In genomic region chr1:235919127-235919796, GRCh38 we compare ENCODE assay signal across 12 cellular contexts. TPM values are rescaled to one million over a fixed set of nuclear protein-coding genes. Genes with fewer than 3 reads are reported as not detected.
A peak's percentile ranks its signal among the peaks of the same experiment; 100 is the strongest.
DNase-seq lines count a peak whose midpoint lies in the region; ATAC-seq and TF ChIP-seq lines count a peak whose summit lies in the region.
"Had no signal": no experiment of that assay in that cellular context is flagged by ENCODE, and none has a peak within 500 bp of the region (broad histone marks: within the 10 kb centered on the region; RNA-seq: fewer than 3 reads in every experiment).

No MANE protein-coding gene starts in this region.

- H3K27me3 Mint-ChIP-seq in stimulated activated naive B cell treated with anti-CD40 and anti-IgM and Interleukin-4, amounts not matched to agents 10 μg/mL and 1 μg/mL and 100 μg/mL, for 72 hours, result no peaks in the 10 kb centered on the region
- H3K27me3 Mint-ChIP-seq in WTC11 (ENCODE audit: low read depth), result peaks cover 46% of the 10 kb centered on the region
- H3K27me3 Mint-ChIP-seq: activated CD4-positive, alpha-beta memory T cell treated with anti-CD3 and anti-CD28 coated beads, Interleukin-2, amount 10 ng/mL, durations not matched to agents 7 days and 5 days; stimulated activated naive CD8-positive, alpha-beta T cell treated with anti-CD3 and anti-CD28 coated beads, Interleukin-15, amount 100 ng/mL, for 72 hours had no signal

- POLR2A ChIA-PET in PC-3 (lab: Charles Lee; ENCODE audit: unreplicated experiment), result interaction anchor here (0.6 kb wide), 1 partner anchor 13 kb away, joined by 4 read pairs; no protein-coding TSS in a partner anchor
- POLR2A ChIA-PET in WTC11 (lab: Charles Lee), result no interaction called here

- CTCF ChIA-PET in PC-3 (lab: Charles Lee) (no interaction called here), WTC11 (lab: Charles Lee) (interaction anchor here (1.1 to 1.5 kb wide), 2 partner anchors 52 to 405 kb away, joined by 3 to 6 read pairs; no protein-coding TSS in a partner anchor)

- H3F3A ChIP-seq in PC-3 (ENCODE audit: low read length, unreplicated experiment), result peaks cover 2% of the 10 kb centered on the region

- H3K9ac ChIP-seq in PC-3 (ENCODE audit: low read length), result peak overlapping the region; percentile 45

- no peak overlapping the region for H3K4me3 Mint-ChIP-seq in stimulated activated naive B cell treated with anti-CD40 and anti-IgM and Interleukin-4, amounts not matched to agents 10 μg/mL and 1 μg/mL and 100 μg/mL, for 72 hours
- no peak overlapping the region for H3K4me3 Mint-ChIP-seq in WTC11
- H3K4me3 Mint-ChIP-seq: activated CD4-positive, alpha-beta memory T cell treated with anti-CD3 and anti-CD28 coated beads, Interleukin-2, amount 10 ng/mL, durations not matched to agents 7 days and 5 days; stimulated activated naive CD8-positive, alpha-beta T cell treated with anti-CD3 and anti-CD28 coated beads, Interleukin-15, amount 100 ng/mL, for 72 hours had no signal

- H3K36me3 Mint-ChIP-seq in stimulated activated naive B cell treated with anti-CD40 and anti-IgM and Interleukin-4, amounts not matched to agents 10 μg/mL and 1 μg/mL and 100 μg/mL, for 72 hours, result no peaks in the 10 kb centered on the region
- no peaks in the 10 kb centered on the region for H3K36me3 Mint-ChIP-seq in WTC11

- H3K27ac Mint-ChIP-seq in stimulated activated naive B cell treated with anti-CD40 and anti-IgM and Interleukin-4, amounts not matched to agents 10 μg/mL and 1 μg/mL and 100 μg/mL, for 72 hours, result no peak overlapping the region
- H3K27ac Mint-ChIP-seq in WTC11, result no peak overlapping the region
- H3K27ac Mint-ChIP-seq: activated CD4-positive, alpha-beta memory T cell treated with anti-CD3 and anti-CD28 coated beads, Interleukin-2, amount 10 ng/mL, durations not matched to agents 7 days and 5 days had no signal

- peak overlapping the region; percentile 94 for H3K27ac ChIP-seq in PC-3 (ENCODE audit: low read length)

- TF ChIP-seq CTCF in PC-3 (conservative IDR thresholded peaks at IDR 0.05; ENCODE audit: low read depth, low read length) (no peak), WTC11 (IDR thresholded peaks at IDR 0.05) (no peak)

- no peak overlapping the region for H3K4me3 ChIP-seq in PC-3 (ENCODE audit: low read length)
- H3K4me3 ChIP-seq: ascending aorta had no signal

- H3K9me2 ChIP-seq in PC-3 (replicated peaks; ENCODE audit: low read length), result no peaks in the 10 kb centered on the region

- peaks cover 72% of the 10 kb centered on the region for H3K4me1 ChIP-seq in PC-3 (ENCODE audit: insufficient read depth, low read length)

- no TSS peak for BruUV-seq in PC-3 (replicated peaks; lab: Mats Ljungman, UMichigan)

- intact Hi-C loops in PC-3 (cut with micrococcal nuclease), result no loop called here

- DNase-seq in DMS 273 (lab: John Stamatoyannopoulos, UW; ENCODE audit: unreplicated experiment) (peak; percentile 64), PC-3 (no peak), epidermal melanocyte (ENCODE audit: insufficient read length, low spot score) (peak; percentile 33), renal cortical epithelial cell (ENCODE audit: low read depth) (peak; percentile 42), WTC11 (ENCODE audit: low spot score) (no peak)
- DNase-seq in stimulated activated naive B cell treated with anti-CD40 and anti-IgM and Interleukin-4, amounts not matched to agents 10 μg/mL and 1 μg/mL and 100 μg/mL, for 72 hours, result no peak
- DNase-seq in stimulated activated CD4-positive, alpha-beta T cell treated with anti-CD3 and anti-CD28 coated beads, Interleukin-2, amount 100 ng/mL, for 24 hours, result no peak
- DNase-seq: activated CD4-positive, alpha-beta memory T cell treated with anti-CD3 and anti-CD28 coated beads, Interleukin-2, amount 10 ng/mL, durations not matched to agents 7 days and 5 days; Calu3; stimulated activated naive CD8-positive, alpha-beta T cell treated with anti-CD3 and anti-CD28 coated beads, Interleukin-15, amount 100 ng/mL, for 72 hours had no signal

- no peaks in the 10 kb centered on the region for H3K27me3 ChIP-seq in PC-3 (ENCODE audit: low read length)
- H3K27me3 ChIP-seq: ascending aorta had no signal

- ATAC-seq in PC-3, result no peak
- no peak for ATAC-seq in stimulated activated naive B cell treated with anti-CD40 and anti-IgM and Interleukin-4, amounts not matched to agents 10 μg/mL and 1 μg/mL and 100 μg/mL, for 72 hours (replicated peaks)
- no peak for ATAC-seq in HG02852 (IDR thresholded peaks at IDR 0.05; ENCODE audit: unreplicated experiment)
- no peak for ATAC-seq in WTC11
- ATAC-seq: stimulated activated naive CD8-positive, alpha-beta T cell treated with anti-CD3 and anti-CD28 coated beads, Interleukin-15, amount 100 ng/mL, for 72 hours had no signal

- H3K79me2 ChIP-seq in PC-3 (ENCODE audit: low read length), result no peaks in the 10 kb centered on the region

- no peaks in the 10 kb centered on the region for H4K20me1 ChIP-seq in PC-3 (ENCODE audit: low read length)

- H3K9me3 Mint-ChIP-seq in stimulated activated naive B cell treated with anti-CD40 and anti-IgM and Interleukin-4, amounts not matched to agents 10 μg/mL and 1 μg/mL and 100 μg/mL, for 72 hours, result no peaks in the 10 kb centered on the region
- H3K9me3 Mint-ChIP-seq in WTC11, result no peaks in the 10 kb centered on the region
- H3K9me3 Mint-ChIP-seq: activated CD4-positive, alpha-beta memory T cell treated with anti-CD3 and anti-CD28 coated beads, Interleukin-2, amount 10 ng/mL, durations not matched to agents 7 days and 5 days; stimulated activated naive CD8-positive, alpha-beta T cell treated with anti-CD3 and anti-CD28 coated beads, Interleukin-15, amount 100 ng/mL, for 72 hours had no signal

- no peaks in the 10 kb centered on the region for H3K36me3 ChIP-seq in PC-3 (ENCODE audit: low read depth, low read length)
- H3K36me3 ChIP-seq: ascending aorta had no signal

- H2AFZ ChIP-seq in PC-3 (ENCODE audit: low read length), result no peak overlapping the region

- H3K4me2 ChIP-seq in PC-3 (ENCODE audit: low read length), result peak overlapping the region; percentile 64

- peaks cover 40 to 60% of the 10 kb centered on the region in 2 donors for H3K4me1 Mint-ChIP-seq in stimulated activated naive B cell treated with anti-CD40 and anti-IgM and Interleukin-4, amounts not matched to agents 10 μg/mL and 1 μg/mL and 100 μg/mL, for 72 hours
- peaks cover 27% of the 10 kb centered on the region for H3K4me1 Mint-ChIP-seq in WTC11

- no peaks in the 10 kb centered on the region for H3K9me3 ChIP-seq in PC-3 (ENCODE audit: low read length)
- H3K9me3 ChIP-seq: ascending aorta had no signal

TF ChIP-seq in WTC11, 78 proteins besides CTCF, POLR2A, EP300 and RAD21:
- TF ChIP-seq RORB (CRISPR knock-in tag; IDR thresholded peaks at IDR 0.05), result no peak
- TF ChIP-seq ATF1 (CRISPR knock-in tag; IDR thresholded peaks at IDR 0.05), result no peak
- TF ChIP-seq IRF2 (CRISPR knock-in tag; IDR thresholded peaks at IDR 0.05; ENCODE audit: borderline replicate concordance, low read depth), result no peak
- TF ChIP-seq CREB1 (CRISPR knock-in tag; IDR thresholded peaks at IDR 0.05), result no peak
- TF ChIP-seq ELF4 (CRISPR knock-in tag; IDR thresholded peaks at IDR 0.05; ENCODE audit: low read depth), result no peak
- TF ChIP-seq NFYB (CRISPR knock-in tag; conservative IDR thresholded peaks at IDR 0.05; ENCODE audit: low read depth), result no peak
- TF ChIP-seq ZNF512 (CRISPR knock-in tag; IDR thresholded peaks at IDR 0.05; ENCODE audit: borderline replicate concordance), result no peak
- TF ChIP-seq ETV6 (CRISPR knock-in tag; IDR thresholded peaks at IDR 0.05), result no peak
- no peak for TF ChIP-seq PREB (CRISPR knock-in tag; IDR thresholded peaks at IDR 0.05; ENCODE audit: borderline replicate concordance)
- TF ChIP-seq, protein P1, sequence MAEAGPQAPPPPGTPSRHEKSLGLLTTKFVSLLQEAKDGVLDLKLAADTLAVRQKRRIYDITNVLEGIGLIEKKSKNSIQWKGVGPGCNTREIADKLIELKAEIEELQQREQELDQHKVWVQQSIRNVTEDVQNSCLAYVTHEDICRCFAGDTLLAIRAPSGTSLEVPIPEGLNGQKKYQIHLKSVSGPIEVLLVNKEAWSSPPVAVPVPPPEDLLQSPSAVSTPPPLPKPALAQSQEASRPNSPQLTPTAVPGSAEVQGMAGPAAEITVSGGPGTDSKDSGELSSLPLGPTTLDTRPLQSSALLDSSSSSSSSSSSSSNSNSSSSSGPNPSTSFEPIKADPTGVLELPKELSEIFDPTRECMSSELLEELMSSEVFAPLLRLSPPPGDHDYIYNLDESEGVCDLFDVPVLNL (CRISPR knock-in tag; IDR thresholded peaks at IDR 0.05; ENCODE audit: borderline replicate concordance, low read depth), result no peak

RNA-seq across cellular contexts. Expression of gene LYST, which starts 52.6 kb away (rescaled TPM):
- total RNA-seq in PC-3 (2014; rRNA removed) (4.8 and 5.0 TPM in 2 replicates), renal cortical epithelial cell (12.0 and 23.6 TPM in 2 replicates), WTC11 (2021) (0.46 to 0.99 TPM (median 0.59 TPM) in 3 replicates)

Comparison
In these comparisons a context has a peak if more than half of its experiments do, and no peak if none do; other contexts are left out.
1. DNase-seq: peak in DMS 273 (single experiment), epidermal melanocyte (single experiment) and renal cortical epithelial cell (single experiment); none in PC-3 (single experiment), stimulated activated naive B cell treated with anti-CD40 and anti-IgM and Interleukin-4, amounts not matched to agents 10 μg/mL and 1 μg/mL and 100 μg/mL, for 72 hours (single experiment), WTC11 (single experiment) and stimulated activated CD4-positive, alpha-beta T cell treated with anti-CD3 and anti-CD28 coated beads, Interleukin-2, amount 100 ng/mL, for 24 hours (0 of 2).